21 cellular contexts compared by ENCODE assay signal in the genomic region with DNA sequence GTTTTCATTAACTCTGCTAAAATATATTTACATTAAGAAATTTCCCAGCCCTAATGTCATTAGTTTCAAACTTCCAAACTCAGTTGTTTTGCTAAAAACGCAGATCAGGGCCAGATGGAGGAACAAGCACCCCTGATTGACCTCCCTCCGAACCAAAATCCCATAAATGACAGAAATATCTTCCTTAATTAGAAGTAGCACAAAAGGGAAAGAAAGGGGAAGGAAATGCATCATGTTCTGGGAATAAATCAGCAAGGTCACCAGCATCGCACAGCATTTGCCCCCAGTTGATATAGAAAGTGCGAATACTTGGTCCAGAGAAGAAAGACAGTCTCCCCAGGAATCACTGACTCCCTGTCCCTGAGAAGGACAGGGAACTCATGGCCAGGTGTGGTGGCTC.
DNase-seq lines count a peak whose midpoint lies in the region; ATAC-seq and TF ChIP-seq lines count a peak whose summit lies in the region.
"Had no signal": no experiment of that assay in that cellular context is flagged by ENCODE, and none has a peak within 500 bp of the region (broad histone marks: within the 10 kb centered on the region; RNA-seq: fewer than 3 reads in every experiment).

No MANE protein-coding gene starts in this region.

- 10 to 22% (median 15%) methylated on average over 4 of the region's 4 CpGs for WGBS in spleen, 5 donors

- intact Hi-C loops in spleen (cut with DNase I; ENCODE audit: low total_unique reads) = no loop called here

- peaks cover 5% of the 10 kb centered on the region for H3K27me3 Mint-ChIP-seq in GM23338 (ENCODE audit: insufficient read depth, low read depth, poor library complexity)

- peaks cover 4% of the 10 kb centered on the region for H3K9me3 ChIP-seq in adipocyte (ENCODE audit: control insufficient read depth, low read length)
- H3K9me3 ChIP-seq in spleen = no peaks in the 10 kb centered on the region
- no peaks in the 10 kb centered on the region for H3K9me3 ChIP-seq in right atrium auricular region
- H3K9me3 ChIP-seq: BE2C, SK-N-SH had no signal

- no peaks in the 10 kb centered on the region for H3K27me3 ChIP-seq in adipocyte (replicated peaks; ENCODE audit: control insufficient read depth, insufficient read depth, low read length)
- H3K27me3 ChIP-seq in spleen (replicated peaks in 1 of 7) = no peaks in the 10 kb centered on the region
- no peaks in the 10 kb centered on the region for H3K27me3 ChIP-seq in GM23338 (ENCODE audit: insufficient read depth)
- H3K27me3 ChIP-seq in right atrium auricular region = no peaks in the 10 kb centered on the region
- H3K27me3 ChIP-seq: BE2C had no signal

- H3K9ac ChIP-seq in adipocyte (ENCODE audit: low read length) = no peak overlapping the region
- H3K9ac ChIP-seq: SK-N-SH had no signal

- no peaks in the 10 kb centered on the region for H3K79me2 ChIP-seq in GM23338 (replicated peaks; ENCODE audit: insufficient read depth)

- no peaks in the 10 kb centered on the region for H3K36me3 Mint-ChIP-seq in GM23338 (ENCODE audit: low read depth)
- H3K36me3 Mint-ChIP-seq: CD4-positive, alpha-beta memory T cell had no signal

- no peak overlapping the region for H3K4me3 Mint-ChIP-seq in GM23338
- H3K4me3 Mint-ChIP-seq: CD4-positive, alpha-beta memory T cell had no signal

- H3K4me1 ChIP-seq in adipocyte (ENCODE audit: control insufficient read depth, insufficient read depth, low read length) = peaks cover 3% of the 10 kb centered on the region
- H3K4me1 ChIP-seq in spleen = peaks cover 0 to 50% (median 19%) of the 10 kb centered on the region in 6 donors
- H3K4me1 ChIP-seq in GM23338 (ENCODE audit: insufficient read depth) = no peaks in the 10 kb centered on the region
- H3K4me1 ChIP-seq in right atrium auricular region = no peaks in the 10 kb centered on the region
- H3K4me1 ChIP-seq: BE2C had no signal

- H3K4me1 Mint-ChIP-seq in GM23338 = no peaks in the 10 kb centered on the region
- H3K4me1 Mint-ChIP-seq: CD4-positive, alpha-beta memory T cell had no signal

- H3K4me2 ChIP-seq in GM23338 = no peak overlapping the region
- H3K4me2 ChIP-seq: SK-N-SH had no signal

- no peaks in the 10 kb centered on the region for H3K9me2 ChIP-seq in GM23338 (ENCODE audit: insufficient read depth)
- H3K9me2 ChIP-seq: SK-N-SH had no signal

- no peaks in the 10 kb centered on the region for H3K36me3 ChIP-seq in adipocyte (ENCODE audit: control insufficient read depth, insufficient read depth, low read length, severe bottlenecking)
- H3K36me3 ChIP-seq in spleen = no peaks in the 10 kb centered on the region
- H3K36me3 ChIP-seq in GM23338 (ENCODE audit: insufficient read depth) = no peaks in the 10 kb centered on the region
- no peaks in the 10 kb centered on the region for H3K36me3 ChIP-seq in right atrium auricular region
- H3K36me3 ChIP-seq: BE2C had no signal

- H4K20me1 ChIP-seq in GM23338 (replicated peaks; ENCODE audit: insufficient read depth) = no peaks in the 10 kb centered on the region

- H3F3A ChIP-seq in GM23338 (replicated peaks; ENCODE audit: low read depth) = no peaks in the 10 kb centered on the region

- H3K27ac Mint-ChIP-seq in GM23338 = no peak overlapping the region
- H3K27ac Mint-ChIP-seq: CD4-positive, alpha-beta memory T cell had no signal

- no peak for TF ChIP-seq CTCF in fibroblast of villous mesenchyme (IDR thresholded peaks at IDR 0.05; ENCODE audit: insufficient read depth, low read depth, low read length)
- TF ChIP-seq CTCF in spleen (IDR thresholded peaks at IDR 0.05 in 8 of 11, conservative IDR thresholded peaks at IDR 0.05 in 3 of 11) = no peak
- TF ChIP-seq CTCF in GM23338 (conservative IDR thresholded peaks at IDR 0.05; ENCODE audit: low read depth in 2 of 2) = no peak
- no peak for TF ChIP-seq CTCF in right atrium auricular region (IDR thresholded peaks at IDR 0.05)

- TF ChIP-seq POLR2A in spleen (IDR thresholded peaks at IDR 0.05) = no peak

- ATAC-seq in GM23338 = no peak
- ATAC-seq: GM12878, PC-3 had no signal

- H2AFZ ChIP-seq in GM23338 = no peak overlapping the region

- DNase-seq in EH (ENCODE audit: low read depth) = peak; percentile 63
- peak; percentile 33 for DNase-seq in adipocyte (ENCODE audit: low read depth)
- peak; percentile 3 for DNase-seq in fibroblast of villous mesenchyme (ENCODE audit: low read depth)
- DNase-seq in spleen = no peak
- DNase-seq in NCI-H446 (lab: John Stamatoyannopoulos, UW) = no peak
- DNase-seq in GM23338 (ENCODE audit: low spot score) = no peak
- DNase-seq in right atrium auricular region (ENCODE audit: low spot score) = no peak
- DNase-seq: BE2C; CD4-positive, alpha-beta memory T cell; DMS153; GF-D8; GOT3; KBM-7; NCI-H1694 treated with DMSO at 0.1 percent for 48 hours; NCI-H510A treated with DMSO at 0.1 percent for 48 hours; NCI-H774; PC-3; RPMI8226; SHP77 treated with DMSO at 0.1 percent for 48 hours had no signal

- peaks cover 10% of the 10 kb centered on the region; the same call in 1 of the 3 replicates for H3K9me3 Mint-ChIP-seq in GM23338
- H3K9me3 Mint-ChIP-seq: CD4-positive, alpha-beta memory T cell had no signal

- H3K4me3 ChIP-seq in adipocyte (ENCODE audit: low read length) (no peak overlapping the region), fibroblast of villous mesenchyme (ENCODE audit: low read depth, low read length) (no peak overlapping the region), spleen (no peak overlapping the region), GM23338 (no peak overlapping the region), right atrium auricular region (no peak overlapping the region)
- H3K4me3 ChIP-seq: GM12878 had no signal

- H3K27ac ChIP-seq in spleen (peak overlapping the region in 7 of 8 donors; percentile 29 to 72 (median 54)), GM23338 (ENCODE audit: low read depth) (no peak overlapping the region), right atrium auricular region (no peak overlapping the region)

TF ChIP-seq in GM23338, 12 proteins besides CTCF, POLR2A, EP300 and RAD21:
- no peak for TF ChIP-seq EZH2phosphoT487 (IDR thresholded peaks at IDR 0.05; ENCODE audit: unreplicated experiment)
- TF ChIP-seq EZH2 (IDR thresholded peaks at IDR 0.05; ENCODE audit: low read depth, unreplicated experiment) = no peak
- TF ChIP-seq, protein P1, sequence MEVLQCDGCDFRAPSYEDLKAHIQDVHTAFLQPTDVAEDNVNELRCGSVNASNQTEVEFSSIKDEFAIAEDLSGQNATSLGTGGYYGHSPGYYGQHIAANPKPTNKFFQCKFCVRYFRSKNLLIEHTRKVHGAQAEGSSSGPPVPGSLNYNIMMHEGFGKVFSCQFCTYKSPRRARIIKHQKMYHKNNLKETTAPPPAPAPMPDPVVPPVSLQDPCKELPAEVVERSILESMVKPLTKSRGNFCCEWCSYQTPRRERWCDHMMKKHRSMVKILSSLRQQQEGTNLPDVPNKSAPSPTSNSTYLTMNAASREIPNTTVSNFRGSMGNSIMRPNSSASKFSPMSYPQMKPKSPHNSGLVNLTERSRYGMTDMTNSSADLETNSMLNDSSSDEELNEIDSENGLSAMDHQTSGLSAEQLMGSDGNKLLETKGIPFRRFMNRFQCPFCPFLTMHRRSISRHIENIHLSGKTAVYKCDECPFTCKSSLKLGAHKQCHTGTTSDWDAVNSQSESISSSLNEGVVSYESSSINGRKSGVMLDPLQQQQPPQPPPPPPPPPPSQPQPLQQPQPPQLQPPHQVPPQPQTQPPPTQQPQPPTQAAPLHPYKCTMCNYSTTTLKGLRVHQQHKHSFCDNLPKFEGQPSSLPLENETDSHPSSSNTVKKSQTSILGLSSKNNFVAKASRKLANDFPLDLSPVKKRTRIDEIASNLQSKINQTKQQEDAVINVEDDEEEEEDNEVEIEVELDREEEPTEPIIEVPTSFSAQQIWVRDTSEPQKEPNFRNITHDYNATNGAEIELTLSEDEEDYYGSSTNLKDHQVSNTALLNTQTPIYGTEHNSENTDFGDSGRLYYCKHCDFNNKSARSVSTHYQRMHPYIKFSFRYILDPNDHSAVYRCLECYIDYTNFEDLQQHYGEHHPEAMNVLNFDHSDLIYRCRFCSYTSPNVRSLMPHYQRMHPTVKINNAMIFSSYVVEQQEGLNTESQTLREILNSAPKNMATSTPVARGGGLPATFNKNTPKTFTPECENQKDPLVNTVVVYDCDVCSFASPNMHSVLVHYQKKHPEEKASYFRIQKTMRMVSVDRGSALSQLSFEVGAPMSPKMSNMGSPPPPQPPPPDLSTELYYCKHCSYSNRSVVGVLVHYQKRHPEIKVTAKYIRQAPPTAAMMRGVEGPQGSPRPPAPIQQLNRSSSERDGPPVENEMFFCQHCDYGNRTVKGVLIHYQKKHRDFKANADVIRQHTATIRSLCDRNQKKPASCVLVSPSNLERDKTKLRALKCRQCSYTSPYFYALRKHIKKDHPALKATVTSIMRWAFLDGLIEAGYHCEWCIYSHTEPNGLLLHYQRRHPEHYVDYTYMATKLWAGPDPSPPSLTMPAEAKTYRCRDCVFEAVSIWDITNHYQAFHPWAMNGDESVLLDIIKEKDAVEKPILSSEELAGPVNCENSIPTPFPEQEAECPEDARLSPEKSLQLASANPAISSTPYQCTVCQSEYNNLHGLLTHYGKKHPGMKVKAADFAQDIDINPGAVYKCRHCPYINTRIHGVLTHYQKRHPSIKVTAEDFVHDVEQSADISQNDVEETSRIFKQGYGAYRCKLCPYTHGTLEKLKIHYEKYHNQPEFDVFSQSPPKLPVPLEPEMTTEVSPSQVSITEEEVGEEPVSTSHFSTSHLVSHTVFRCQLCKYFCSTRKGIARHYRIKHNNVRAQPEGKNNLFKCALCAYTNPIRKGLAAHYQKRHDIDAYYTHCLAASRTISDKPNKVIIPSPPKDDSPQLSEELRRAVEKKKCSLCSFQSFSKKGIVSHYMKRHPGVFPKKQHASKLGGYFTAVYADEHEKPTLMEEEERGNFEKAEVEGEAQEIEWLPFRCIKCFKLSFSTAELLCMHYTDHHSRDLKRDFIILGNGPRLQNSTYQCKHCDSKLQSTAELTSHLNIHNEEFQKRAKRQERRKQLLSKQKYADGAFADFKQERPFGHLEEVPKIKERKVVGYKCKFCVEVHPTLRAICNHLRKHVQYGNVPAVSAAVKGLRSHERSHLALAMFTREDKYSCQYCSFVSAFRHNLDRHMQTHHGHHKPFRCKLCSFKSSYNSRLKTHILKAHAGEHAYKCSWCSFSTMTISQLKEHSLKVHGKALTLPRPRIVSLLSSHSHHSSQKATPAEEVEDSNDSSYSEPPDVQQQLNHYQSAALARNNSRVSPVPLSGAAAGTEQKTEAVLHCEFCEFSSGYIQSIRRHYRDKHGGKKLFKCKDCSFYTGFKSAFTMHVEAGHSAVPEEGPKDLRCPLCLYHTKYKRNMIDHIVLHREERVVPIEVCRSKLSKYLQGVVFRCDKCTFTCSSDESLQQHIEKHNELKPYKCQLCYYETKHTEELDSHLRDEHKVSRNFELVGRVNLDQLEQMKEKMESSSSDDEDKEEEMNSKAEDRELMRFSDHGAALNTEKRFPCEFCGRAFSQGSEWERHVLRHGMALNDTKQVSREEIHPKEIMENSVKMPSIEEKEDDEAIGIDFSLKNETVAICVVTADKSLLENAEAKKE (CRISPR knock-in tag; IDR thresholded peaks at IDR 0.05) = no peak
- TF ChIP-seq CREB1 (CRISPR knock-in tag; IDR thresholded peaks at IDR 0.05; ENCODE audit: low read depth) = no peak
TF ChIP-seq in GM23338: peak in this region for 0.

Comparison
In these comparisons a context has a peak if more than half of its experiments do, and no peak if none do; other contexts are left out.
1. DNase-seq: peak in EH (single experiment), adipocyte (single experiment) and fibroblast of villous mesenchyme (single experiment); none in spleen (single experiment), NCI-H446 (0 of 2), GM23338 (single experiment) and right atrium auricular region (single experiment).
2. H3K27ac ChIP-seq: peak in spleen (7 of 8); none in GM23338 (single experiment) and right atrium auricular region (0 of 2).